Comparison of ENCODE assay signal across 11 cellular contexts in genomic region chr7:54956865-54957264, GRCh38.
"Had no signal": no experiment of that assay in that cellular context is flagged by ENCODE, and none has a peak within 500 bp of the region (broad histone marks: within the 10 kb centered on the region; RNA-seq: fewer than 3 reads in every experiment).

No MANE protein-coding gene starts in this region.

- H3K36me3 ChIP-seq: HAP-1 had no signal

- H3K27ac ChIP-seq: GM23248 had no signal

- ATAC-seq: GM23338, HCT116 had no signal

- H3K4me3 Mint-ChIP-seq: GM23338, H9, HFFc6 had no signal

- H3K4me2 ChIP-seq: GM23338 had no signal

- FAIRE-seq: H1, H54 had no signal

- H3K9ac ChIP-seq: GM23248 had no signal

- H3K9me3 Mint-ChIP-seq: GM23338, H9, HFFc6 had no signal

- H3K4me1 ChIP-seq: HAP-1 had no signal

- H3K27ac Mint-ChIP-seq: GM23338, HFFc6 had no signal

- DNase-seq: GM23248, GOT3, H7, H9, HCEC 1CT, HFFc6 had no signal

- H3K4me1 Mint-ChIP-seq: GM23338, H9 had no signal

- H3K9me3 ChIP-seq: HAP-1 had no signal

- H3K4me3 ChIP-seq: GM23248, GM23338, HAP-1 had no signal

- H2AFZ ChIP-seq: GM23248, GM23338 had no signal
